12 cellular contexts compared by ENCODE assay signal in the genomic region with DNA sequence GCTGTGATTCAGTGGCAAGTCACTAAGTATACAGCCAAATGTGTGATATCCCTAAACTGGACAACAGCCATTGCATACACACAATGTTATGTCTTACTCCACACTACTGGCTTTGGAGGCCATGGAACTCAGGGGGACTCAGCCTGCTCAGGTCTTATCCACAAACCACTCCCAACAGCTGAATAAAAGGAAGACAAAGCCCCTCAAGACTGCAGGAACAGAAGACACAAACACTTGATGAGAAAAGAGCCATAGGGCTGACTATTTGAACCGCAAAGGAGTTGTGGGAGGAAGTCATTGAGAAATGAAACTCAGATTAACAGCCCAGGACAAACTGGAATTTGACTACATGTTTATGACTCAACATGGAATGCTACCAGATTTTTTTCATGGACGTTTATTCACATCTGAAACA. TPM values are rescaled to one million over a fixed set of nuclear protein-coding genes. Genes with fewer than 3 reads are reported as not detected.
A peak's percentile ranks its signal among the peaks of the same experiment; 100 is the strongest.
DNase-seq lines count a peak whose midpoint lies in the region; ATAC-seq and TF ChIP-seq lines count a peak whose summit lies in the region.
"Had no signal": no experiment of that assay in that cellular context is flagged by ENCODE, and none has a peak within 500 bp of the region (broad histone marks: within the 10 kb centered on the region; RNA-seq: fewer than 3 reads in every experiment).

No MANE protein-coding gene starts in this region.

- peaks cover 7% of the 10 kb centered on the region for H3K27me3 Mint-ChIP-seq in activated CD8-positive, alpha-beta memory T cell treated with anti-CD3 and anti-CD28 coated beads, Interleukin-2, amount 10 ng/mL, durations not matched to agents 7 days and 5 days
- peaks cover 0 to 8% (median 6%) of the 10 kb centered on the region in 3 donors for H3K27me3 Mint-ChIP-seq in immature natural killer cell (ENCODE audit: low read depth in 3 of 3)

- H3K9me3 Mint-ChIP-seq in activated CD8-positive, alpha-beta memory T cell treated with anti-CD3 and anti-CD28 coated beads, Interleukin-2, amount 10 ng/mL, durations not matched to agents 7 days and 5 days (ENCODE audit: low read depth): no peaks in the 10 kb centered on the region
- H3K9me3 Mint-ChIP-seq in immature natural killer cell: no peaks in the 10 kb centered on the region

- no peak overlapping the region for H3K4me3 ChIP-seq in upper lobe of right lung

- H3K27ac ChIP-seq in VCaP (peak overlapping the region; percentile 93; the same call in 1 of the 2 replicates), upper lobe of right lung (no peak overlapping the region)

- peak overlapping the region; percentile 56 for H3K27ac Mint-ChIP-seq in activated CD8-positive, alpha-beta memory T cell treated with anti-CD3 and anti-CD28 coated beads, Interleukin-2, amount 10 ng/mL, durations not matched to agents 7 days and 5 days
- H3K27ac Mint-ChIP-seq in immature natural killer cell: peak overlapping the region in 4 of 6 donors; percentile 54 to 97 (median 83)

- no peaks in the 10 kb centered on the region for H3K9me3 ChIP-seq in upper lobe of right lung

- ATAC-seq in activated CD8-positive, alpha-beta memory T cell treated with anti-CD3 and anti-CD28 coated beads, Interleukin-2, amount 10 ng/mL, durations not matched to agents 7 days and 5 days: no peak
- ATAC-seq in upper lobe of right lung: peak; percentile 50
- no peak for ATAC-seq in GM19351 (IDR thresholded peaks at IDR 0.05; ENCODE audit: unreplicated experiment)

- no peaks in the 10 kb centered on the region for H3K27me3 ChIP-seq in upper lobe of right lung

- H3K4me1 ChIP-seq in upper lobe of right lung: peaks cover 16% of the 10 kb centered on the region

- H3K4me3 Mint-ChIP-seq in activated CD8-positive, alpha-beta memory T cell treated with anti-CD3 and anti-CD28 coated beads, Interleukin-2, amount 10 ng/mL, durations not matched to agents 7 days and 5 days: no peak overlapping the region
- peak overlapping the region; percentile 9 to 62 (median 28) for H3K4me3 Mint-ChIP-seq in immature natural killer cell
- H3K4me3 Mint-ChIP-seq: naive B cell had no signal

- TF ChIP-seq CTCF in VCaP (conservative IDR thresholded peaks at IDR 0.05): no peak
- TF ChIP-seq CTCF in upper lobe of right lung (IDR thresholded peaks at IDR 0.05): no peak

- intact Hi-C loops in upper lobe of right lung (cut with DNase I): no loop called here

- peaks cover 61% of the 10 kb centered on the region for H3K4me1 Mint-ChIP-seq in activated CD8-positive, alpha-beta memory T cell treated with anti-CD3 and anti-CD28 coated beads, Interleukin-2, amount 10 ng/mL, durations not matched to agents 7 days and 5 days
- H3K4me1 Mint-ChIP-seq in immature natural killer cell: peaks cover 60 to 61% of the 10 kb centered on the region in 2 donors

- CTCF ChIA-PET in activated CD8-positive, alpha-beta memory T cell treated with anti-CD3 and anti-CD28 coated beads, Interleukin-2, amount 10 ng/mL, durations not matched to agents 7 days and 5 days (lab: Charles Lee): interaction anchor here (1.3 to 6.5 kb wide), 2 partner anchors 8 to 39 kb away, joined by 3 to 52 read pairs; partner anchors contain the start of gene PTGER2

- DNase-seq in activated CD8-positive, alpha-beta memory T cell treated with anti-CD3 and anti-CD28 coated beads, Interleukin-2, amount 10 ng/mL, durations not matched to agents 7 days and 5 days: no peak
- DNase-seq in activated CD8-positive, alpha-beta memory T cell treated with anti-CD3 and anti-CD28 coated beads for 24 hours: no peak
- no peak for DNase-seq in immature natural killer cell
- DNase-seq in upper lobe of right lung: no peak
- DNase-seq in DMS 273 treated with DMSO at 0.1 percent for 48 hours (lab: John Stamatoyannopoulos, UW): no peak
- no peak for DNase-seq in mucosa of gallbladder (ENCODE audit: low spot score)
- DNase-seq: C1 segment of cervical spinal cord; caudate nucleus; naive B cell; stimulated activated CD8-positive, alpha-beta memory T cell treated with anti-CD3 and anti-CD28 coated beads, Interleukin-4, amount 100 ng/mL, for 48 hours had no signal

- peaks cover 34% of the 10 kb centered on the region for H3K36me3 Mint-ChIP-seq in activated CD8-positive, alpha-beta memory T cell treated with anti-CD3 and anti-CD28 coated beads, Interleukin-2, amount 10 ng/mL, durations not matched to agents 7 days and 5 days
- peaks cover 4 to 5% (median 4%) of the 10 kb centered on the region in 3 donors for H3K36me3 Mint-ChIP-seq in immature natural killer cell
- H3K36me3 Mint-ChIP-seq: naive B cell had no signal

- H3K36me3 ChIP-seq in upper lobe of right lung: no peaks in the 10 kb centered on the region

RNA-seq across cellular contexts. Expression of gene PTGER2, which starts 40.9 kb away (rescaled TPM):
- total RNA-seq in activated CD8-positive, alpha-beta memory T cell treated with anti-CD3 and anti-CD28 coated beads, Interleukin-2, amount 10 ng/mL, durations not matched to agents 7 days and 5 days: 100 to 1,000 TPM in 1 of 2 experiments, 10 to 100 TPM in 1; 97.6 to 117 TPM
- polyA plus RNA-seq in immature natural killer cell: 100 to 1,000 TPM; 154 to 252 (median 250) TPM
- total RNA-seq in upper lobe of right lung (5.3 TPM), mucosa of gallbladder (3.9 TPM)

Comparison
In these comparisons a context has a peak if more than half of its experiments do, and no peak if none do; other contexts are left out.
1. RNA of gene PTGER2, which starts 40.9 kb away (total RNA-seq): 97.6 to 117 TPM in activated CD8-positive, alpha-beta memory T cell treated with anti-CD3 and anti-CD28 coated beads, Interleukin-2, amount 10 ng/mL, durations not matched to agents 7 days and 5 days; 5.3 TPM in upper lobe of right lung (single experiment) and 3.9 TPM in mucosa of gallbladder (single experiment); every median in the first group is over 10 times any median in the second.